ENCODE assay signal across 8 cellular contexts in genomic region chr10:58967551-58968418, GRCh38.
DNase-seq lines count a peak whose midpoint lies in the region; ATAC-seq and TF ChIP-seq lines count a peak whose summit lies in the region.

No MANE protein-coding gene starts in this region.

- no peak overlapping the region for H3K27ac ChIP-seq in upper lobe of left lung
- H3K27ac ChIP-seq in OCI-LY7 (ENCODE audit: low read depth, low read length, poor library complexity, severe bottlenecking) = no peak overlapping the region

- no peak overlapping the region for H3K4me2 ChIP-seq in OCI-LY7 (ENCODE audit: low read length)

- POLR2A ChIA-PET in OCI-LY7 (lab: Charles Lee) = interaction anchor here (0.9 to 1.3 kb wide), 2 partner anchors 12 to 16 kb away, joined by 3 to 7 read pairs; no protein-coding TSS in a partner anchor

- no peaks in the 10 kb centered on the region for H3K9me2 ChIP-seq in OCI-LY7 (ENCODE audit: insufficient read depth, low read length)

- H3K4me1 ChIP-seq in upper lobe of left lung (no peaks in the 10 kb centered on the region), OCI-LY7 (ENCODE audit: insufficient read depth, low read length, poor library complexity, severe bottlenecking) (no peaks in the 10 kb centered on the region)

- no peaks in the 10 kb centered on the region for H3K36me3 ChIP-seq in upper lobe of left lung
- H3K36me3 ChIP-seq in OCI-LY7 (ENCODE audit: insufficient read depth, low read length) = no peaks in the 10 kb centered on the region

- no peak overlapping the region for H2AFZ ChIP-seq in OCI-LY7 (ENCODE audit: low read length)

- TF ChIP-seq CTCF in upper lobe of left lung (IDR thresholded peaks at IDR 0.05) (no peak), OCI-LY7 (conservative IDR thresholded peaks at IDR 0.05; ENCODE audit: low read length) (no peak)

- WGBS in upper lobe of left lung, 2 donors = 26 to 50% methylated on average over 10 to 19 of the region's 19 CpGs

- no peak for TF ChIP-seq EP300 in upper lobe of left lung (IDR thresholded peaks at IDR 0.05)

- H3K9me3 ChIP-seq in upper lobe of left lung = no peaks in the 10 kb centered on the region
- H3K9me3 ChIP-seq in OCI-LY7 (ENCODE audit: low read length) = no peaks in the 10 kb centered on the region

- H3K4me3 ChIP-seq in upper lobe of left lung (no peak overlapping the region), OCI-LY7 (ENCODE audit: low read depth, low read length, poor library complexity, severe bottlenecking) (no peak overlapping the region)

- BruUV-seq in OCI-LY7 (replicated peaks; lab: Mats Ljungman, UMichigan) = no TSS peak

- intact Hi-C loops in OCI-LY7 (cut with micrococcal nuclease; ENCODE audit: unreplicated experiment) = no loop called here

- CTCF ChIA-PET in OCI-LY7 (lab: Charles Lee; ENCODE audit: unreplicated experiment) = no interaction called here

- TF ChIP-seq POLR2A in upper lobe of left lung (IDR thresholded peaks at IDR 0.05) = no peak

- no peaks in the 10 kb centered on the region for H4K20me1 ChIP-seq in OCI-LY7 (ENCODE audit: insufficient read depth, low read length)

- peak; percentile 48 to 71 for ATAC-seq in upper lobe of left lung (ENCODE audit: low FRiP score in 2 of 2)
- ATAC-seq in HG03460 (IDR thresholded peaks at IDR 0.05; ENCODE audit: unreplicated experiment) = no peak

- DNase-seq in NCI-H2107 treated with DMSO at 0.1 percent for 48 hours (lab: John Stamatoyannopoulos, UW; ENCODE audit: unreplicated experiment) (peak; percentile 32), NCI-H2107 (lab: John Stamatoyannopoulos, UW) (no peak), NCI-H69 (lab: John Stamatoyannopoulos, UW) (peak; percentile 94), iPS DF 19.7 (ENCODE audit: low read depth, low spot score) (peak; percentile 60), upper lobe of left lung (peak in 1 of 2 donors; percentile 33), OCI-LY7 (ENCODE audit: low spot score) (no peak), DMS 273 treated with DMSO at 0.1 percent for 48 hours (lab: John Stamatoyannopoulos, UW) (no peak)

- H3K79me2 ChIP-seq in OCI-LY7 (ENCODE audit: insufficient read depth, low read depth, low read length) = no peaks in the 10 kb centered on the region

- H3K27me3 ChIP-seq in upper lobe of left lung = no peaks in the 10 kb centered on the region

Comparison
In these comparisons a context has a peak if more than half of its experiments do, and no peak if none do; other contexts are left out.
1. DNase-seq: peak in NCI-H2107 treated with DMSO at 0.1 percent for 48 hours (single experiment), NCI-H69 (single experiment) and iPS DF 19.7 (single experiment); none in NCI-H2107 (single experiment), OCI-LY7 (single experiment) and DMS 273 treated with DMSO at 0.1 percent for 48 hours (single experiment).